ENCODE assay signal across 19 cellular contexts in the genomic region with DNA sequence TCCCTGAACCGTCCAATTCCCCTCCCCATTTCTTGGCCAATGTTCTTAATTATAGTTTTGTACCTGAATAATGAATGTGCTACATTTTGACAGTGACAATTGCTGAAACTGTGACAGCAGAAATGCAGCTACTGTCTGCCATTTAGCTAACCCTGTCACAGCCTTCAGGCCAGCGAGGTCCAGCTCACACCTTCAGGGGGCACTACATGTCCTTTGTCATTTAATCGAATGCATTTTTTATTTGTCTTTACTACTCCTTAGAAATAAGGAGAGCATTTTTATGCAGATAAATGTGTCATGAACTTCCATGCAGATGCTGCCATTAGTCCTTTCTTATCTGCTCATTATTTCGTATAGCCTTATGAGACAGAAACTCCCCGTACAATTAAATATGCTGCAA.
"Had no signal": no experiment of that assay in that cellular context is flagged by ENCODE, and none has a peak within 500 bp of the region (broad histone marks: within the 10 kb centered on the region; RNA-seq: fewer than 3 reads in every experiment).

No MANE protein-coding gene starts in this region.

- H3K27ac ChIP-seq: coronary artery, esophagus squamous epithelium, thoracic aorta, upper lobe of right lung had no signal

- H3K4me1 Mint-ChIP-seq: activated CD4-positive, alpha-beta T cell treated with anti-CD3 and anti-CD28 coated beads, Interleukin-2, amount 10 ng/mL, durations not matched to agents 24 days and 14 days; activated naive CD4-positive, alpha-beta T cell treated with anti-CD3 and anti-CD28 coated beads, Interleukin-2, amount 10 ng/mL, durations not matched to agents 7 days and 5 days; central memory CD8-positive, alpha-beta T cell; stimulated activated naive B cell treated with anti-CD40 and anti-IgM and Interleukin-4, amounts not matched to agents 10 μg/mL and 1 μg/mL and 100 μg/mL, for 72 hours; T-cell had no signal

- FAIRE-seq: keratinocyte had no signal

- H3K27me3 Mint-ChIP-seq: activated CD4-positive, alpha-beta T cell treated with anti-CD3 and anti-CD28 coated beads, Interleukin-2, amount 10 ng/mL, durations not matched to agents 24 days and 14 days; activated naive CD4-positive, alpha-beta T cell treated with anti-CD3 and anti-CD28 coated beads, Interleukin-2, amount 10 ng/mL, durations not matched to agents 7 days and 5 days; stimulated activated naive B cell treated with anti-CD40 and anti-IgM and Interleukin-4, amounts not matched to agents 10 μg/mL and 1 μg/mL and 100 μg/mL, for 72 hours; T-cell had no signal

- H3K4me3 ChIP-seq: coronary artery, esophagus squamous epithelium, lung, thoracic aorta, upper lobe of right lung had no signal

- H3K27ac Mint-ChIP-seq: activated CD4-positive, alpha-beta T cell treated with anti-CD3 and anti-CD28 coated beads, Interleukin-2, amount 10 ng/mL, durations not matched to agents 24 days and 14 days; activated naive CD4-positive, alpha-beta T cell treated with anti-CD3 and anti-CD28 coated beads, Interleukin-2, amount 10 ng/mL, durations not matched to agents 7 days and 5 days; nephron progenitor cell; stimulated activated naive B cell treated with anti-CD40 and anti-IgM and Interleukin-4, amounts not matched to agents 10 μg/mL and 1 μg/mL and 100 μg/mL, for 72 hours; T-cell had no signal

- H3K36me3 Mint-ChIP-seq: activated naive CD4-positive, alpha-beta T cell treated with anti-CD3 and anti-CD28 coated beads, Interleukin-2, amount 10 ng/mL, durations not matched to agents 7 days and 5 days; stimulated activated naive B cell treated with anti-CD40 and anti-IgM and Interleukin-4, amounts not matched to agents 10 μg/mL and 1 μg/mL and 100 μg/mL, for 72 hours; T-cell had no signal

- H3K4me3 Mint-ChIP-seq: activated CD4-positive, alpha-beta T cell treated with anti-CD3 and anti-CD28 coated beads, Interleukin-2, amount 10 ng/mL, durations not matched to agents 24 days and 14 days; activated naive CD4-positive, alpha-beta T cell treated with anti-CD3 and anti-CD28 coated beads, Interleukin-2, amount 10 ng/mL, durations not matched to agents 7 days and 5 days; activated T-cell treated with anti-CD3 and anti-CD28 coated beads, Interleukin-2, amount 50 U/mL, for 4 hours; central memory CD8-positive, alpha-beta T cell; nephron progenitor cell; stimulated activated naive B cell treated with anti-CD40 and anti-IgM and Interleukin-4, amounts not matched to agents 10 μg/mL and 1 μg/mL and 100 μg/mL, for 72 hours; T-cell had no signal

- H3K36me3 ChIP-seq: esophagus squamous epithelium, thoracic aorta, upper lobe of right lung had no signal

- H3K4me1 ChIP-seq: esophagus squamous epithelium had no signal

- H3K9me3 Mint-ChIP-seq: activated CD4-positive, alpha-beta T cell treated with anti-CD3 and anti-CD28 coated beads, Interleukin-2, amount 10 ng/mL, durations not matched to agents 24 days and 14 days; activated naive CD4-positive, alpha-beta T cell treated with anti-CD3 and anti-CD28 coated beads, Interleukin-2, amount 10 ng/mL, durations not matched to agents 7 days and 5 days; activated T-cell treated with anti-CD3 and anti-CD28 coated beads, Interleukin-2, amount 50 U/mL, for 4 hours; nephron progenitor cell; stimulated activated naive B cell treated with anti-CD40 and anti-IgM and Interleukin-4, amounts not matched to agents 10 μg/mL and 1 μg/mL and 100 μg/mL, for 72 hours; T-cell had no signal

- H3K27me3 ChIP-seq: esophagus squamous epithelium, upper lobe of right lung had no signal

- DNase-seq: activated CD4-positive, alpha-beta T cell treated with anti-CD3 and anti-CD28 coated beads, Interleukin-2, amount 10 ng/mL, durations not matched to agents 24 days and 14 days; activated CD4-positive, CD25-positive, alpha-beta regulatory T cell; activated CD8-positive, alpha-beta memory T cell treated with anti-CD3 and anti-CD28 coated beads, Interleukin-2, amount 50 U/mL, for 4 hours; activated naive CD4-positive, alpha-beta T cell treated with anti-CD3 and anti-CD28 coated beads, Interleukin-2, amount 10 ng/mL, durations not matched to agents 7 days and 5 days; activated T-cell treated with anti-CD3 and anti-CD28 coated beads, Interleukin-2, amount 50 U/mL, for 4 hours; aorta; esophagus squamous epithelium; nephron progenitor cell; occipital lobe; posterior cingulate gyrus; retina; stimulated activated naive B cell treated with anti-CD40 and anti-IgM and Interleukin-4, amounts not matched to agents 10 μg/mL and 1 μg/mL and 100 μg/mL, for 72 hours; T-cell; upper lobe of right lung had no signal

- H3K9me3 ChIP-seq: esophagus squamous epithelium, thoracic aorta, upper lobe of right lung had no signal
